ENCODE assay signal across 17 cellular contexts in the genomic region with DNA sequence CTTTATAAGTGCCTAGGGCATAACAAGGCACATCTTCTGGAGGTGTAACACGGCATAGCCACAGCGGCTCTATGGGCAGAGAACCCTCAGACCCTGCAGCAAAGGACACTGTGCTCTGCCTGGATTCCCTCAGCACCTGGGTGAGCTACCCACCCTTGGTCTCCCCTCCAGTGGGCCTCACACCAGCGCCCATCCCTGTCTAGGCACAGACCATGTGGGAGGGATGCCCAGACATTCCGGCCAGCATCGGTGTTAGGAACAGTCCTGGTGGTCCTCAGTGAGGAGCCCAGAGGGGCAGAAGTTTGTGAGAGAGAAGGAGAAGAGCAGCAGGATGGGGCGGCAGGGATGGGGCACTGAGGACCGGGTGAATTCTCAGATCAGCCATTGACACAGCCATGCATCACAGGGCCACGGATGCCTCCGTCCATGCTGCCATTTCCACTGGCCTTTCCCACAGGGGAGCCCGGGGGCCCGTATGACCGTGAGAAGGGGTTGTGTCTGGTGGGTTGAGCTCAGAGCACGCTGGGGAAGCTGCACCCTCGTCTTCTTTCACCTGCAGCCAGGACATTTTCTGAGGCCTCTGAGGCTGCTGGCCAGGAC.
"Had no signal": no experiment of that assay in that cellular context is flagged by ENCODE, and none has a peak within 500 bp of the region (broad histone marks: within the 10 kb centered on the region; RNA-seq: fewer than 3 reads in every experiment).

No MANE protein-coding gene starts in this region.

- H3K4me1 ChIP-seq: heart right ventricle, upper lobe of left lung had no signal

- ATAC-seq: activated CD8-positive, alpha-beta T cell treated with anti-CD3 and anti-CD28 coated beads for 36 hours; T-cell had no signal

- DNase-seq: activated CD4-positive, alpha-beta T cell treated with anti-CD3 and anti-CD28 coated beads, Interleukin-2, amount 10 ng/mL, durations not matched to agents 7 days and 5 days; activated CD4-positive, CD25-positive, alpha-beta regulatory T cell treated with anti-CD3 and anti-CD28 coated beads, Interleukin-2, amount 50 U/mL, for 72 hours; activated CD8-positive, alpha-beta T cell treated with anti-CD3 and anti-CD28 coated beads for 36 hours; activated naive CD4-positive, alpha-beta T cell treated with Interleukin-2 at 50 U/mL for 16 hours; activated naive CD8-positive, alpha-beta T cell treated with anti-CD3 and anti-CD28 coated beads for 36 hours; heart right ventricle; stimulated activated CD4-positive, alpha-beta T cell treated with anti-CD3 and anti-CD28 coated beads, Interleukin-4, amount 100 ng/mL, for 1 hour; stimulated activated naive CD4-positive, alpha-beta T cell treated with Interleukin-2 at 50 U/mL for 16 hours; T-cell; upper lobe of left lung; WERI-Rb-1 had no signal

- H3K4me1 Mint-ChIP-seq: activated CD4-positive, alpha-beta T cell treated with anti-CD3 and anti-CD28 coated beads, Interleukin-2, amount 10 ng/mL, durations not matched to agents 7 days and 5 days; activated naive CD8-positive, alpha-beta T cell treated with anti-CD3 and anti-CD28 coated beads for 36 hours; central memory CD8-positive, alpha-beta T cell; T-cell had no signal

- FAIRE-seq: astrocyte, colon, keratinocyte had no signal

- H3K36me3 ChIP-seq: heart right ventricle, upper lobe of left lung, WERI-Rb-1 had no signal

- H3K27me3 ChIP-seq: upper lobe of left lung had no signal

- H3K4me3 Mint-ChIP-seq: activated CD4-positive, alpha-beta T cell treated with anti-CD3 and anti-CD28 coated beads, Interleukin-2, amount 10 ng/mL, durations not matched to agents 7 days and 5 days; activated CD8-positive, alpha-beta T cell treated with anti-CD3 and anti-CD28 coated beads for 36 hours; activated naive CD8-positive, alpha-beta T cell treated with anti-CD3 and anti-CD28 coated beads for 36 hours; central memory CD8-positive, alpha-beta T cell; T-cell; T-helper 2 cell treated with Interferon-gamma antibody and Interleukin-4, amounts not matched to agents 5 μg/mL and 100 μg/mL, for 36 hours had no signal

- H3K27ac ChIP-seq: epithelial cell of prostate, heart right ventricle, upper lobe of left lung, WERI-Rb-1 had no signal

- H3K36me3 Mint-ChIP-seq: T-cell had no signal

- H3K4me3 ChIP-seq: heart right ventricle, upper lobe of left lung had no signal

- H3K27ac Mint-ChIP-seq: activated CD4-positive, alpha-beta T cell treated with anti-CD3 and anti-CD28 coated beads, Interleukin-2, amount 10 ng/mL, durations not matched to agents 7 days and 5 days; activated CD8-positive, alpha-beta T cell treated with anti-CD3 and anti-CD28 coated beads for 36 hours; activated naive CD8-positive, alpha-beta T cell treated with anti-CD3 and anti-CD28 coated beads for 36 hours; T-cell; T-helper 2 cell treated with Interferon-gamma antibody and Interleukin-4, amounts not matched to agents 5 μg/mL and 100 μg/mL, for 36 hours had no signal
